In the genomic region with DNA sequence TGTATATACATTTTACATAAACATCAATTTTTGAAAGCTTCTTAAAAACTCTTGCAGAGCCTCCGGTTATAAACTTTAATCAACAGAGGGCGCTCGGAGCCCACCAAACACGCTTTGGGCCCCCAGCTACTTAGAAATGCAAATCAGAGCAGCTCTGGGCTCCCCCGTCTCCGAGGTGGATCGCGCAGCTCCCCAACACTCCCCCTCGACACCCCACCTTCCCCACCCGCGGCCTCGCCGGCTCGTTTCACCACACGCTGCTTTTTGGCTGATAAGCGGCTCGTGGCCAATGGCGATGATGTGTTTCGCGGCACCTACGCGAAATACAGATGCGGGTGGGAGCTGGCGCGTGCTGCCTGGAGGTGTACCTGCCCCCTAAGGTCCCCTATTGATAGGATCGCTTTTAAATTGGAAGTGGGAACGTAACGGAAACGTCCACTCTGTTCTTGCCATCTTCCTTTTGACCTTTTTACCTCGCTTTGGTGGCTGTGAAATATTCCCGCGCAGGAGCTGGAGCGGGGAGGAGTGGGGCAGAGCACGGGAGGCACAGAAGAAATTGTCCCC, we compare ENCODE assay signal across 8 cellular contexts. TPM values are rescaled to one million over a fixed set of nuclear protein-coding genes. Genes with fewer than 3 reads are reported as not detected.
DNase-seq lines count a peak whose midpoint lies in the region; ATAC-seq and TF ChIP-seq lines count a peak whose summit lies in the region.

No MANE protein-coding gene starts in this region.

- no peak overlapping the region for H3K9ac ChIP-seq in Loucy (ENCODE audit: low read depth, low read length, poor library complexity, severe bottlenecking)
- H3K9ac ChIP-seq in SK-N-MC (ENCODE audit: insufficient read length) = no peak overlapping the region

- H3K27ac Mint-ChIP-seq in activated naive CD4-positive, alpha-beta T cell treated with anti-CD3 and anti-CD28 coated beads, Interleukin-2, amount 10 ng/mL, durations not matched to agents 7 days and 5 days = no peak overlapping the region

- no peaks in the 10 kb centered on the region for H4K20me1 ChIP-seq in Loucy (ENCODE audit: insufficient read depth, low read length, poor library complexity, severe bottlenecking)

- CTCF ChIA-PET in activated naive CD4-positive, alpha-beta T cell treated with anti-CD3 and anti-CD28 coated beads, Interleukin-2, amount 10 ng/mL, durations not matched to agents 7 days and 5 days (lab: Charles Lee) = interaction anchor here (0.6 to 1.7 kb wide), 19 partner anchors 9 to 1341 kb away, joined by 3 to 8 read pairs (median 3); no protein-coding TSS in a partner anchor

- no peak overlapping the region for H3K4me2 ChIP-seq in Loucy (ENCODE audit: low read depth, low read length, poor library complexity, severe bottlenecking)

- H3K36me3 Mint-ChIP-seq in activated naive CD4-positive, alpha-beta T cell treated with anti-CD3 and anti-CD28 coated beads, Interleukin-2, amount 10 ng/mL, durations not matched to agents 7 days and 5 days = no peaks in the 10 kb centered on the region

- H3K4me3 Mint-ChIP-seq in activated naive CD4-positive, alpha-beta T cell treated with anti-CD3 and anti-CD28 coated beads, Interleukin-2, amount 10 ng/mL, durations not matched to agents 7 days and 5 days = peak overlapping the region; percentile 66

- H3K27me3 Mint-ChIP-seq in activated naive CD4-positive, alpha-beta T cell treated with anti-CD3 and anti-CD28 coated beads, Interleukin-2, amount 10 ng/mL, durations not matched to agents 7 days and 5 days = peaks cover 67% of the 10 kb centered on the region

- no peak overlapping the region for H2AFZ ChIP-seq in Loucy (ENCODE audit: low read length)

- no peaks in the 10 kb centered on the region for H3K36me3 ChIP-seq in Loucy (ENCODE audit: insufficient read depth, low read length)
- no peaks in the 10 kb centered on the region for H3K36me3 ChIP-seq in SK-N-MC (ENCODE audit: insufficient read depth, low read length)
- H3K36me3 ChIP-seq in tibial artery = no peaks in the 10 kb centered on the region

- TF ChIP-seq CTCF in GM10266 (IDR thresholded peaks at IDR 0.05; ENCODE audit: control insufficient read depth, insufficient read depth, low read depth, missing control alignments) = peak; percentile 67
- peak; percentile 83 for TF ChIP-seq CTCF in Loucy (conservative IDR thresholded peaks at IDR 0.05; ENCODE audit: low read length)
- peak; percentile 42 to 55 for TF ChIP-seq CTCF in tibial artery (IDR thresholded peaks at IDR 0.05)

- H3K79me2 ChIP-seq in Loucy (ENCODE audit: insufficient read depth, low read length) = no peaks in the 10 kb centered on the region

- H3K4me3 ChIP-seq in Loucy (ENCODE audit: low read length, poor library complexity, severe bottlenecking) (no peak overlapping the region), SK-N-MC (peak overlapping the region; percentile 82), tibial artery (peak overlapping the region; percentile 47 to 57)

- no peaks in the 10 kb centered on the region for H3F3A ChIP-seq in Loucy (ENCODE audit: low read depth)

- H3K4me1 ChIP-seq in Loucy (ENCODE audit: insufficient read depth, low read length, poor library complexity, severe bottlenecking) = no peaks in the 10 kb centered on the region
- peaks cover 7 to 44% (median 40%) of the 10 kb centered on the region in 4 donors for H3K4me1 ChIP-seq in tibial artery

- H3K9me3 Mint-ChIP-seq in activated naive CD4-positive, alpha-beta T cell treated with anti-CD3 and anti-CD28 coated beads, Interleukin-2, amount 10 ng/mL, durations not matched to agents 7 days and 5 days = no peaks in the 10 kb centered on the region

- H3K4me1 Mint-ChIP-seq in activated naive CD4-positive, alpha-beta T cell treated with anti-CD3 and anti-CD28 coated beads, Interleukin-2, amount 10 ng/mL, durations not matched to agents 7 days and 5 days = peaks cover 32% of the 10 kb centered on the region

- intact Hi-C loops in tibial artery (cut with DNase I; ENCODE audit: low total_unique reads) = loop anchor here (10.0 kb wide), 3 partner anchors 278 to 1342 kb away; no protein-coding TSS in a partner anchor

- H3K9me2 ChIP-seq in Loucy (replicated peaks; ENCODE audit: low read depth, low read length) = no peaks in the 10 kb centered on the region

- ATAC-seq in HG03521 (IDR thresholded peaks at IDR 0.05; ENCODE audit: unreplicated experiment) = no peak

- no peaks in the 10 kb centered on the region for H3K9me3 ChIP-seq in Loucy (ENCODE audit: insufficient read depth, low read depth, low read length)
- H3K9me3 ChIP-seq in SK-N-MC (ENCODE audit: low read depth, low read length) = no peaks in the 10 kb centered on the region
- no peaks in the 10 kb centered on the region for H3K9me3 ChIP-seq in tibial artery

- H3K27me3 ChIP-seq in Loucy (ENCODE audit: insufficient read depth, low read length, poor library complexity, severe bottlenecking) (no peaks in the 10 kb centered on the region), tibial artery (peaks cover 0 to 60% of the 10 kb centered on the region in 2 donors)

- DNase-seq in GM10266 (ENCODE audit: extremely low spot score) = peak; percentile 84
- peak; percentile 51 for DNase-seq in SK-N-MC (ENCODE audit: low read depth, low spot score)
- DNase-seq in activated naive CD4-positive, alpha-beta T cell treated with anti-CD3 and anti-CD28 coated beads, Interleukin-2, amount 10 ng/mL, durations not matched to agents 7 days and 5 days = peak; percentile 77
- DNase-seq in glomerular endothelial cell (ENCODE audit: extremely low read depth, low read depth, low spot score) = peak; percentile 51
- DNase-seq in occipital lobe (lab: John Stamatoyannopoulos, UW) = peak; percentile 72
- peak in 1 of 2 donors; percentile 62 for DNase-seq in tibial artery

- no peak overlapping the region for H3K27ac ChIP-seq in SK-N-MC
- H3K27ac ChIP-seq in tibial artery = no peak overlapping the region

RNA-seq across cellular contexts. Expression of gene KIF26B, which starts 1.6 kb away (rescaled TPM):
- total RNA-seq in glomerular endothelial cell (2.9 and 4.0 TPM in 2 replicates), occipital lobe (31.7 TPM)
